In the genomic region with DNA sequence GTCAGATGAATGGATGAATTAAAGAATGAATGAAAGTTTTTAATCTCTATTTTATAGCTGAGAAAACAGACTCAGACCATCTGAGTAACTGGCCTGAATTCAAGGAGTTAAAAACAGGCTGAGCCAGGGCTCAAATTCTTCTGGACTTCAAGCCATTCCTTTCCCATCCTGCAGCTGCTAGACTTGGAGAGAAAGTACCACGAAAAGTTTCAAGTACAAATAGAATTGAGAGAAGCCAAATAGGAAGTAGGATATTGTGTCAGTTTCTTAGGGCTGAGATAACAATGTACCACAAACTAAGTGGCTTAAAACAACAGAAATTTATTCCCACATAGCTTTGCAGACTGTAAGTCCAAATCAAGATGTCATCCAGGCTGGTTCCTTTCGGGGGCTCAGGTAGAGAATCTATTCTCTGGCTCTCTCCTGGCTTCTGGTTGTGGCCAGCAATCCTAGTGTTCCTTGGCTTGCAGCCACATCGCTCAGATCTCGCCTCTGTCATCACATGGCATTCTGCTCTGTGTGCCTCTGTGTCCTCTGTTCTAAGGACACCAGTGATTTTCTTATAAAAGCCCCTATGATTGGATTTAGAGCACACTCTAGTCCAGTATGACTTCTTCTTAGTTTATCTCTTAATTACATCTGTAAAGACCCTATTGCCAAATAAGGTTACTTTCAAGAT, we compare ENCODE assay signal across 18 cellular contexts. TPM values are rescaled to one million over a fixed set of nuclear protein-coding genes. Genes with fewer than 3 reads are reported as not detected.
DNase-seq lines count a peak whose midpoint lies in the region; ATAC-seq and TF ChIP-seq lines count a peak whose summit lies in the region.
"Had no signal": no experiment of that assay in that cellular context is flagged by ENCODE, and none has a peak within 500 bp of the region (broad histone marks: within the 10 kb centered on the region; RNA-seq: fewer than 3 reads in every experiment).

No MANE protein-coding gene starts in this region.

- no peaks in the 10 kb centered on the region for H3K27me3 ChIP-seq in ACC112 (ENCODE audit: insufficient read depth, low read length)
- H3K27me3 ChIP-seq: thyroid gland had no signal

- H3K36me3 ChIP-seq in ACC112 (ENCODE audit: insufficient read depth, low read length): no peaks in the 10 kb centered on the region
- H3K36me3 ChIP-seq: thyroid gland had no signal

- peaks cover 12% of the 10 kb centered on the region for H3K4me1 ChIP-seq in ACC112 (ENCODE audit: control insufficient read depth, insufficient read depth, low read length, unreplicated experiment)

- no peaks in the 10 kb centered on the region for H3K4me1 Mint-ChIP-seq in activated T-cell treated with anti-CD3 and anti-CD28 coated beads, Interleukin-2, amount 50 U/mL, for 72 hours (ENCODE audit: low read depth)

- no peak for TF ChIP-seq CTCF in choroid plexus epithelial cell (conservative IDR thresholded peaks at IDR 0.05; ENCODE audit: low read depth, low read length)

- H3K9me3 Mint-ChIP-seq in activated T-cell treated with anti-CD3 and anti-CD28 coated beads, Interleukin-2, amount 50 U/mL, for 72 hours: peaks cover 0 to 1% of the 10 kb centered on the region in 2 donors

- H3K36me3 Mint-ChIP-seq in activated T-cell treated with anti-CD3 and anti-CD28 coated beads, Interleukin-2, amount 50 U/mL, for 72 hours (ENCODE audit: insufficient read depth in 2 of 2): no peaks in the 10 kb centered on the region

- no peak overlapping the region for H3K4me3 Mint-ChIP-seq in activated T-cell treated with anti-CD3 and anti-CD28 coated beads, Interleukin-2, amount 50 U/mL, for 72 hours

- H3K27ac ChIP-seq in ACC112 (ENCODE audit: low read depth, low read length): no peak overlapping the region
- H3K27ac ChIP-seq: KMS-11, thyroid gland, VCaP had no signal

- H3K4me3 ChIP-seq in ACC112 (ENCODE audit: low read depth, low read length): no peak overlapping the region; the same call in 1 of the 2 replicates
- no peak overlapping the region for H3K4me3 ChIP-seq in choroid plexus epithelial cell (ENCODE audit: low read depth, low read length)
- H3K4me3 ChIP-seq: thyroid gland had no signal

- H2AFZ ChIP-seq in ACC112 (ENCODE audit: low read length, unreplicated experiment): peak overlapping the region; percentile 9

- peak; percentile 83 for ATAC-seq in left lobe of liver
- no peak for ATAC-seq in activated T-cell treated with anti-CD3 and anti-CD28 coated beads, Interleukin-2, amount 50 U/mL, for 72 hours (replicated peaks in 1 of 2)

- DNase-seq in NCI-H446 treated with DMSO at 0.1 percent for 48 hours (lab: John Stamatoyannopoulos, UW): peak; percentile 23
- DNase-seq in choroid plexus epithelial cell (ENCODE audit: low read depth): peak; percentile 50
- peak; percentile 71 for DNase-seq in left lobe of liver (ENCODE audit: low spot score)
- DNase-seq in NCI-H748 (lab: John Stamatoyannopoulos, UW; ENCODE audit: unreplicated experiment): no peak
- DNase-seq in activated gamma-delta T cell (lab: John Stamatoyannopoulos, UW): no peak
- DNase-seq in activated T-cell treated with anti-CD3 and anti-CD28 coated beads, Interleukin-2, amount 50 U/mL, for 72 hours: no peak
- no peak for DNase-seq in C1 segment of cervical spinal cord (lab: John Stamatoyannopoulos, UW)
- DNase-seq: activated naive CD4-positive, alpha-beta T cell; cerebellar nuclear complex; HCEC 1CT; mesendoderm; NCI-H1694 treated with DMSO at 0.1 percent for 48 hours; NCI-H526; SIG-M5 had no signal

- H3K79me2 ChIP-seq in ACC112 (ENCODE audit: control insufficient read depth, insufficient read depth, low read length, unreplicated experiment): no peaks in the 10 kb centered on the region

- no peak overlapping the region for H3K27ac Mint-ChIP-seq in activated T-cell treated with anti-CD3 and anti-CD28 coated beads, Interleukin-2, amount 50 U/mL, for 72 hours

- peaks cover 5% of the 10 kb centered on the region for H3K27me3 Mint-ChIP-seq in activated T-cell treated with anti-CD3 and anti-CD28 coated beads, Interleukin-2, amount 50 U/mL, for 72 hours (ENCODE audit: low read depth)

RNA-seq across cellular contexts. Expression of a gene that starts 25.6 kb away (rescaled TPM):
- 39.2 TPM for total RNA-seq in left lobe of liver
- 1 to 10 TPM; 3.3 to 5.8 TPM for total RNA-seq in activated T-cell treated with anti-CD3 and anti-CD28 coated beads, Interleukin-2, amount 50 U/mL, for 72 hours

Comparison
In these comparisons a context has a peak if more than half of its experiments do, and no peak if none do; other contexts are left out.
1. DNase-seq: peak in NCI-H446 treated with DMSO at 0.1 percent for 48 hours (single experiment), choroid plexus epithelial cell (single experiment) and left lobe of liver (single experiment); none in NCI-H748 (single experiment), activated gamma-delta T cell (single experiment), activated T-cell treated with anti-CD3 and anti-CD28 coated beads, Interleukin-2, amount 50 U/mL, for 72 hours (0 of 2) and C1 segment of cervical spinal cord (0 of 14).